ENCODE assay signal across 16 cellular contexts in the genomic region with DNA sequence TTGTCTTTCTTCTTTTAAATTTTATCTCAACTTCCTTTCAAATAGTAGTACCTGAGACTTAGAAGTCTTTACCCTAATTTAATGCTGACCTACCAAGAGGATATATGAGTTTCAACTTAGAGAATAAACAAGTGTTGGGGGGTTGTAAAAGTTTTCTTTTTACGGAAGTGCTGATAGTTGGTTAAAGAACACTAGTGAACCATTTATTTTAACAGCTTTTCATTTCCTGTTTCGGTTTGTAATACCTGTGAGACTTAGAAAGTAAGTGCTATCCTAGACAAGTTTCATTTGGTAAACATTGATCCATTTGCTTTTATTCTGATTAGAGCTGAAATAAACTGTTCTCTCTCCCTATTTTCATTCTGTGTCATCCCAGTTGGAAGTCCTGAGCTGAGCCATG.
DNase-seq lines count a peak whose midpoint lies in the region; ATAC-seq, FAIRE-seq and TF ChIP-seq lines count a peak whose summit lies in the region.
"Had no signal": no experiment of that assay in that cellular context is flagged by ENCODE, and none has a peak within 500 bp of the region (broad histone marks: within the 10 kb centered on the region; RNA-seq: fewer than 3 reads in every experiment).

No MANE protein-coding gene starts in this region.

- no peaks in the 10 kb centered on the region for H4K20me1 ChIP-seq in GM12878 (ENCODE audit: control insufficient read depth, insufficient read depth)

- no peak for TF ChIP-seq EP300 in GM12878 (IDR thresholded peaks at IDR 0.05; ENCODE audit: borderline replicate concordance in 1 of 2, control insufficient read depth in 1 of 2, low read depth in 2 of 2, low read length in 2 of 2)

- H3K36me3 ChIP-seq in GM12878 (ENCODE audit: control insufficient read depth in 2 of 2, insufficient read depth in 2 of 2, low read length in 1 of 2): no peaks in the 10 kb centered on the region
- H3K36me3 ChIP-seq in gastrocnemius medialis: no peaks in the 10 kb centered on the region
- no peaks in the 10 kb centered on the region for H3K36me3 ChIP-seq in colonic mucosa
- H3K36me3 ChIP-seq: prostate gland had no signal

- POLR2A ChIA-PET in GM12878 (lab: Charles Lee): no interaction called here

- in situ Hi-C loops in GM12878 (cut with MboI) (no loop called here), gastrocnemius medialis (cut with MboI; ENCODE audit: low sequenced_read_pairs in 4 of 4) (no loop called here)

- H3K4me1 ChIP-seq in GM12878 (ENCODE audit: control insufficient read depth, insufficient read depth, low read length) (no peaks in the 10 kb centered on the region), gastrocnemius medialis (no peaks in the 10 kb centered on the region), colonic mucosa (no peaks in the 10 kb centered on the region)
- H3K4me1 ChIP-seq: prostate gland had no signal

- TF ChIP-seq RAD21 in GM12878 (IDR thresholded peaks at IDR 0.05; ENCODE audit: insufficient read depth, low read depth, low read length): no peak

- TF ChIP-seq CTCF in GM12878 (IDR thresholded peaks at IDR 0.05 in 2 of 3, conservative IDR thresholded peaks at IDR 0.05 in 1 of 3; ENCODE audit: control insufficient read depth in 2 of 3, extremely low read depth in 1 of 3, insufficient read depth in 1 of 3, low read depth in 3 of 3, low read length in 3 of 3) (no peak), gastrocnemius medialis (IDR thresholded peaks at IDR 0.05 in 4 of 5, conservative IDR thresholded peaks at IDR 0.05 in 1 of 5) (no peak), colonic mucosa (IDR thresholded peaks at IDR 0.05) (no peak)

- intact Hi-C loops in GM12878 (cut with micrococcal nuclease; ENCODE audit: unreplicated experiment): loop anchor here (10.0 kb wide), 1 partner anchor 157 kb away; no protein-coding TSS in a partner anchor
- intact Hi-C loops in gastrocnemius medialis (cut with DNase I; ENCODE audit: low total_unique reads): no loop called here
- intact Hi-C loops in colonic mucosa (cut with DNase I): no loop called here

- WGBS in GM12878 (ENCODE audit: insufficient coverage, insufficient replicate concordance, low lambda C conversion rate, missing lambda C conversion rate): 4% methylated on average over 2 of the region's 2 CpGs

- RAD21 ChIA-PET in GM12878 (lab: Charles Lee; ENCODE audit: unreplicated experiment): interaction anchor here (0.9 to 1.2 kb wide), 2 partner anchors 13 to 357 kb away, joined by 3 to 4 read pairs; no protein-coding TSS in a partner anchor

- FAIRE-seq in GM12878 (lab: Jason Lieb, UNC): peak; percentile 44

- no peaks in the 10 kb centered on the region for H3K79me2 ChIP-seq in GM12878 (ENCODE audit: control insufficient read depth, insufficient read depth, low read length)

- H3K9me3 ChIP-seq in GM12878 (replicated peaks; ENCODE audit: control insufficient read depth, insufficient read depth, low read length): no peaks in the 10 kb centered on the region
- H3K9me3 ChIP-seq in gastrocnemius medialis: no peaks in the 10 kb centered on the region
- H3K9me3 ChIP-seq in colonic mucosa: no peaks in the 10 kb centered on the region
- H3K9me3 ChIP-seq: prostate gland had no signal

- TF ChIP-seq POLR2A in GM12878 (IDR thresholded peaks at IDR 0.05; ENCODE audit: low read depth, low read length) (no peak), gastrocnemius medialis (IDR thresholded peaks at IDR 0.05) (no peak)

- no peak overlapping the region for H3K27ac ChIP-seq in GM12878 (ENCODE audit: control insufficient read depth, insufficient read depth)
- H3K27ac ChIP-seq in gastrocnemius medialis: no peak overlapping the region
- H3K27ac ChIP-seq in colonic mucosa: no peak overlapping the region
- H3K27ac ChIP-seq: epithelial cell of prostate, prostate gland had no signal

- H3K27me3 ChIP-seq in GM12878 (replicated peaks in 1 of 2; ENCODE audit: control insufficient read depth in 2 of 2, insufficient read depth in 2 of 2, low read length in 1 of 2) (no peaks in the 10 kb centered on the region), gastrocnemius medialis (no peaks in the 10 kb centered on the region), colonic mucosa (no peaks in the 10 kb centered on the region)

- DNase-seq in GM12878 (ENCODE audit: low read depth, low spot score) (no peak), gastrocnemius medialis (no peak), colonic mucosa (no peak), NCI-H2171 treated with DMSO at 0.1 percent for 48 hours (lab: John Stamatoyannopoulos, UW) (no peak)
- DNase-seq: activated CD8-positive, alpha-beta memory T cell treated with anti-CD3 and anti-CD28 coated beads, Interleukin-2, amount 50 U/mL, for 48 hours; DMS153; glutamatergic neuron; MV-4-11; NCI-H2171 had no signal

- H2AFZ ChIP-seq in GM12878 (ENCODE audit: control insufficient read depth, low read depth, low read length): no peak overlapping the region

- no peak overlapping the region for H3K4me3 ChIP-seq in GM12878
- no peak overlapping the region for H3K4me3 ChIP-seq in gastrocnemius medialis
- H3K4me3 ChIP-seq in colonic mucosa: no peak overlapping the region
- H3K4me3 ChIP-seq: prostate gland had no signal

- ATAC-seq in GM18520 (IDR thresholded peaks at IDR 0.05; ENCODE audit: unreplicated experiment): peak; percentile 93
- peak; percentile 57 for ATAC-seq in GM21390 (IDR thresholded peaks at IDR 0.05; ENCODE audit: unreplicated experiment)
- ATAC-seq in HG03066 (IDR thresholded peaks at IDR 0.05; ENCODE audit: low read depth, unreplicated experiment): peak; percentile 97
- ATAC-seq in GM12878: peak; percentile 91
- ATAC-seq in gastrocnemius medialis: no peak
- ATAC-seq in SK-N-SH treated with all-trans-retinoic acid at 6 μM for 48 hours: no peak
- ATAC-seq: activated CD4-positive, CD25-positive, alpha-beta regulatory T cell treated with anti-CD3 and anti-CD28 coated beads, Interleukin-2, amount 50 U/mL, for 24 hours had no signal

- CTCF ChIA-PET in GM12878 (lab: Yijun Ruan, JAX): no interaction called here

- no TSS peak for BruUV-seq in GM12878 (replicated peaks; lab: Mats Ljungman, UMichigan)

- no peak overlapping the region for H3K9ac ChIP-seq in GM12878 (ENCODE audit: control insufficient read depth, insufficient read depth, low read length)
- H3K9ac ChIP-seq in colonic mucosa (ENCODE audit: low read depth in 2 of 2, low read length in 2 of 2): no peak overlapping the region

- SMC1A ChIA-PET in GM12878 (lab: Charles Lee; ENCODE audit: uncharacterized antibody, unreplicated experiment): interaction anchor here (0.6 to 1.4 kb wide), 5 partner anchors 10 to 1136 kb away, joined by 3 to 7 read pairs (median 3); no protein-coding TSS in a partner anchor

- H3K4me2 ChIP-seq in GM12878 (ENCODE audit: control insufficient read depth, insufficient read depth): no peak overlapping the region

TF ChIP-seq in GM12878, 131 proteins besides CTCF, POLR2A, EP300 and RAD21 (continues in another document):
- TF ChIP-seq SPI1 (IDR thresholded peaks at IDR 0.05; ENCODE audit: borderline replicate concordance, insufficient read depth, low read depth, low read length): peak; percentile 76
- TF ChIP-seq PML (IDR thresholded peaks at IDR 0.05; ENCODE audit: low read length): no peak
- peak in 1 of 2 experiments; percentile 60; a peak in 1 of 4 replicates for TF ChIP-seq ETV6 (conservative IDR thresholded peaks at IDR 0.05 in 1 of 2, IDR thresholded peaks at IDR 0.05 in 1 of 2; ENCODE audit: borderline replicate concordance in 1 of 2, low read depth in 1 of 2)
- TF ChIP-seq MTA2 (IDR thresholded peaks at IDR 0.05; ENCODE audit: low read depth): peak; percentile 15; the same call in 1 of the 2 replicates

TF ChIP-seq in SK-N-SH treated with all-trans-retinoic acid at 6 μM for 48 hours, 23 proteins besides CTCF, POLR2A, EP300 and RAD21 (continues in another document):
- TF ChIP-seq BACH2 (CRISPR knock-in tag; IDR thresholded peaks at IDR 0.05; ENCODE audit: borderline replicate concordance): no peak
- TF ChIP-seq, protein P1, sequence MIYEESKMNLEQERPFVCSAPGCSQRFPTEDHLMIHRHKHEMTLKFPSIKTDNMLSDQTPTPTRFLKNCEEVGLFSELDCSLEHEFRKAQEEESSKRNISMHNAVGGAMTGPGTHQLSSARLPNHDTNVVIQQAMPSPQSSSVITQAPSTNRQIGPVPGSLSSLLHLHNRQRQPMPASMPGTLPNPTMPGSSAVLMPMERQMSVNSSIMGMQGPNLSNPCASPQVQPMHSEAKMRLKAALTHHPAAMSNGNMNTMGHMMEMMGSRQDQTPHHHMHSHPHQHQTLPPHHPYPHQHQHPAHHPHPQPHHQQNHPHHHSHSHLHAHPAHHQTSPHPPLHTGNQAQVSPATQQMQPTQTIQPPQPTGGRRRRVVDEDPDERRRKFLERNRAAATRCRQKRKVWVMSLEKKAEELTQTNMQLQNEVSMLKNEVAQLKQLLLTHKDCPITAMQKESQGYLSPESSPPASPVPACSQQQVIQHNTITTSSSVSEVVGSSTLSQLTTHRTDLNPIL (CRISPR knock-in tag; IDR thresholded peaks at IDR 0.05; ENCODE audit: low read depth): no peak
- no peak for TF ChIP-seq ZNF70 (CRISPR knock-in tag; IDR thresholded peaks at IDR 0.05)
- TF ChIP-seq CSDC2 (CRISPR knock-in tag; IDR thresholded peaks at IDR 0.05): no peak
- no peak for TF ChIP-seq GLIS3 (CRISPR knock-in tag; IDR thresholded peaks at IDR 0.05)
- TF ChIP-seq TOX (CRISPR knock-in tag; IDR thresholded peaks at IDR 0.05; ENCODE audit: borderline replicate concordance): no peak
- no peak for TF ChIP-seq ESRRG (CRISPR knock-in tag; IDR thresholded peaks at IDR 0.05)
- no peak for TF ChIP-seq ZNF565 (CRISPR knock-in tag; conservative IDR thresholded peaks at IDR 0.05; ENCODE audit: low read depth)
- no peak for TF ChIP-seq SNAI2 (CRISPR knock-in tag; IDR thresholded peaks at IDR 0.05)
- no peak for TF ChIP-seq ZFP3 (CRISPR knock-in tag; IDR thresholded peaks at IDR 0.05)
- TF ChIP-seq TCF4 (CRISPR knock-in tag; IDR thresholded peaks at IDR 0.05; ENCODE audit: borderline replicate concordance): no peak
- TF ChIP-seq RARB (CRISPR knock-in tag; IDR thresholded peaks at IDR 0.05): no peak
- TF ChIP-seq OSR1 (CRISPR knock-in tag; IDR thresholded peaks at IDR 0.05): no peak
- TF ChIP-seq ZFP30 (CRISPR knock-in tag; IDR thresholded peaks at IDR 0.05): no peak
- TF ChIP-seq, protein P2, sequence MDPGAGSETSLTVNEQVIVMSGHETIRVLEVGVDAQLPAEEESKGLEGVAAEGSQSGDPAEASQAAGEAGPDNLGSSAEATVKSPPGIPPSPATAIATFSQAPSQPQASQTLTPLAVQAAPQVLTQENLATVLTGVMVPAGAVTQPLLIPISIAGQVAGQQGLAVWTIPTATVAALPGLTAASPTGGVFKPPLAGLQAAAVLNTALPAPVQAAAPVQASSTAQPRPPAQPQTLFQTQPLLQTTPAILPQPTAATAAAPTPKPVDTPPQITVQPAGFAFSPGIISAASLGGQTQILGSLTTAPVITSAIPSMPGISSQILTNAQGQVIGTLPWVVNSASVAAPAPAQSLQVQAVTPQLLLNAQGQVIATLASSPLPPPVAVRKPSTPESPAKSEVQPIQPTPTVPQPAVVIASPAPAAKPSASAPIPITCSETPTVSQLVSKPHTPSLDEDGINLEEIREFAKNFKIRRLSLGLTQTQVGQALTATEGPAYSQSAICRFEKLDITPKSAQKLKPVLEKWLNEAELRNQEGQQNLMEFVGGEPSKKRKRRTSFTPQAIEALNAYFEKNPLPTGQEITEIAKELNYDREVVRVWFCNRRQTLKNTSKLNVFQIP (CRISPR knock-in tag; IDR thresholded peaks at IDR 0.05; ENCODE audit: borderline replicate concordance, low read depth): no peak

Comparison
In these comparisons a context has a peak if more than half of its experiments do, and no peak if none do; other contexts are left out.
1. ATAC-seq: peak in GM18520 (single experiment), GM21390 (single experiment), HG03066 (single experiment) and GM12878 (single experiment); none in gastrocnemius medialis (0 of 2) and SK-N-SH treated with all-trans-retinoic acid at 6 μM for 48 hours (single experiment).